11 cellular contexts compared by ENCODE assay signal in the genomic region with DNA sequence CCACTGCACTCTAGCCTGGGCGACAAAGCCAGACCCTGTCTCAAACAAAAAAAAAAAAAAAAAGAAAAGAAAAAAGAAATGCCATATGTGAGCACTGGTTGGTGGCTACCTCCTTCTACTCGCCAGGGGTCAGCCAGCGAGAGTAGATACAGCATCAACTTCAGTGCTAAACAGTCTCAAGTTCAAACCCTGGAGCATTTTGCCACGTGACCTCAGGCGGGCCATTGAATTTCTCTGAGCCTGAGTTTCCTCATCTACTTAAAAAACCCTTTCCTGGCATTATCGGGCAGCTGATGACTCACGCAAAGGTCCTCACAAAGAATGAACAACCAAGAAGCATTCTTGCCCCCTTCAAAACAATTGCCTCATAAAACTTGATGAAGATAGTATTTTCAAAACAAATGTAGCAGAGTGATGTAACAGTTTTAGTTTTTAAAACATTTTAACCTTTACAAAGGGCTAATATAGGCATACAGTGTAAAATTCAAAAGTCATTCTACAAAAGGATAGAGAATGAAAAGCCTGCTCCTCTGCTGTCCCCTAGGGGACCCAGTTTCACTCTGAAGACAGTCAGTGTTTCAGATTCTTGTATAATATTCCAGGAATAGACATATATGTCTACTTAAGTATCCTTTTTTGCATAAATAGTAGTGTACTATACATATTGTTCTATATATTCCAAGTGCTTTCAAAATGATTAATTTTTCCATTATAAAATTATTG. TPM values are rescaled to one million over a fixed set of nuclear protein-coding genes. Genes with fewer than 3 reads are reported as not detected.
DNase-seq lines count a peak whose midpoint lies in the region; ATAC-seq, FAIRE-seq and TF ChIP-seq lines count a peak whose summit lies in the region.
"Had no signal": no experiment of that assay in that cellular context is flagged by ENCODE, and none has a peak within 500 bp of the region (broad histone marks: within the 10 kb centered on the region; RNA-seq: fewer than 3 reads in every experiment).

No MANE protein-coding gene starts in this region.

- peak; percentile 95 for DNase-seq in EL
- peak; percentile 91 for DNase-seq in NCI-H226
- DNase-seq in cardiac fibroblast (ENCODE audit: low read depth in 2 of 2): peak; percentile 93 to 97
- DNase-seq in omental fat pad (ENCODE audit: low spot score): peak; percentile 31
- no peak for DNase-seq in NCI-H748 treated with DMSO at 0.1 percent for 48 hours (lab: John Stamatoyannopoulos, UW)
- no peak for DNase-seq in T-helper 9 cell
- no peak for DNase-seq in GM12892 (ENCODE audit: insufficient read length)
- DNase-seq: NCI-H526 treated with DMSO at 0.1 percent for 48 hours had no signal

- TF ChIP-seq POLR2A in GM12892 (IDR thresholded peaks at IDR 0.05; ENCODE audit: low read depth, low read length): no peak

- TF ChIP-seq CTCF in cardiac fibroblast (IDR thresholded peaks at IDR 0.05; ENCODE audit: low read depth, low read length) (peak; percentile 26), omental fat pad (IDR thresholded peaks at IDR 0.05) (no peak)

- FAIRE-seq in GM12892 (lab: Jason Lieb, UNC): no peak
- FAIRE-seq: GM12891 had no signal

- no peak overlapping the region for H3K4me3 ChIP-seq in cardiac fibroblast (replicated peaks in 1 of 2; ENCODE audit: low read depth in 2 of 2, low read length in 2 of 2)

- ATAC-seq in omental fat pad (ENCODE audit: low FRiP score): peak; percentile 43
- no peak for ATAC-seq in HG03159 (IDR thresholded peaks at IDR 0.05; ENCODE audit: unreplicated experiment)
- ATAC-seq: activated T-helper 17 cell treated with anti-CD3 and anti-CD28 coated beads, Interleukin-2, amount 50 U/mL, for 72 hours had no signal

RNA-seq across cellular contexts. Expression of gene DNAH2, which starts 28.4 kb away (rescaled TPM):
- total RNA-seq in omental fat pad: under 1 TPM; 0.19 to 0.95 (median 0.65) TPM
- not detected for polyA plus RNA-seq in GM12892 (2012; ENCODE audit: missing spikeins)

RNA-seq across cellular contexts. Expression of gene EFNB3, which starts 40.9 kb away (rescaled TPM):
- total RNA-seq in omental fat pad: 1 to 10 TPM in 3 of 4 donors, under 1 TPM in 1; 0.47 to 4.3 (median 2.4) TPM
- polyA plus RNA-seq in GM12892 (2012; ENCODE audit: missing spikeins): not detected
- total RNA-seq: activated T-helper 17 cell treated with anti-CD3 and anti-CD28 coated beads, Interleukin-2, amount 50 U/mL, for 72 hours had no signal

RNA-seq across cellular contexts. Expression of gene WRAP53, which starts 57.6 kb away (rescaled TPM):
- total RNA-seq in omental fat pad: 1 to 10 TPM; 3.5 to 6.8 (median 4.3) TPM
- 14.8 TPM for polyA plus RNA-seq in GM12892 (2012; ENCODE audit: missing spikeins)

RNA-seq across cellular contexts. Expression of gene TP53, which starts 58.6 kb away (rescaled TPM):
- 10 to 100 TPM; 18.1 to 26.3 (median 19.3) TPM for total RNA-seq in omental fat pad
- polyA plus RNA-seq in GM12892 (2012; ENCODE audit: missing spikeins): 84.0 TPM

Comparison
In these comparisons a context has a peak if more than half of its experiments do, and no peak if none do; other contexts are left out.
1. DNase-seq: peak in EL (single experiment), NCI-H226 (single experiment), cardiac fibroblast (2 of 2) and omental fat pad (single experiment); none in NCI-H748 treated with DMSO at 0.1 percent for 48 hours (single experiment), T-helper 9 cell (single experiment) and GM12892 (single experiment).